15 cellular contexts compared by ENCODE assay signal in the genomic region with DNA sequence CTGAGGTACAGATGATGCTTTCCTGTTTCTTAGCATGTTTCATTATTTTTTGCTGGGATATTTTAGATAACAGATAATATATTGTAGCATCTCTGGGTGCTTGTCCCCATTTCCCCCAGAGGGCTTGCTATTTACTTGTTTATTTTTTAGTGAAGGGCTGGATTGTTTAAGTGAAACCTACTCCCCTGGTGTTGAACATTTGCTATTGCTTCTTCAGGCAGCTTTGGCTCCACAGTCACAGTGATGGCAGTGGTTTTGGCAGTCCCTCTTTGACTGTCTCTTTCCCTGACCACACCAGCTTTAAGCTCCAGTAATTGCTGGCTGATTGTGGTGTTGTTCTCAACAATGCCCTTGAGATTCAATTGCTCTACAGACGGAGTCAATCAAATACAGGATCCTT.
DNase-seq lines count a peak whose midpoint lies in the region; ATAC-seq and TF ChIP-seq lines count a peak whose summit lies in the region.
"Had no signal": no experiment of that assay in that cellular context is flagged by ENCODE, and none has a peak within 500 bp of the region (broad histone marks: within the 10 kb centered on the region; RNA-seq: fewer than 3 reads in every experiment).

No MANE protein-coding gene starts in this region.

- DNase-seq in GM12865 (ENCODE audit: low read depth) (peak; percentile 71), RWPE2 (ENCODE audit: low spot score) (peak; percentile 2), foreskin melanocyte (peak; percentile 27), mesenteric fat pad (ENCODE audit: low spot score) (no peak), NCI-H748 treated with DMSO at 0.1 percent for 48 hours (lab: John Stamatoyannopoulos, UW) (no peak), tibial nerve (ENCODE audit: low spot score in 2 of 2) (no peak)
- no peak for DNase-seq in NK-92 treated with Interleukin-12 subunit alpha and Interleukin-12 subunit beta, amount 100 ng/mL, for 24 hours (lab: John Stamatoyannopoulos, UW)
- DNase-seq: activated CD4-positive, alpha-beta T cell treated with anti-CD3 and anti-CD28 coated beads for 48 hours; CD8-positive, alpha-beta memory T cell; lower lobe of right lung; NCI-H1694; OCI-M1 had no signal

- H3K4me3 ChIP-seq in BLaER1 (no peak overlapping the region), GM12865 (ENCODE audit: low read depth, low read length) (no peak overlapping the region), RWPE2 (ENCODE audit: severe bottlenecking) (no peak overlapping the region), tibial nerve (no peak overlapping the region)
- H3K4me3 ChIP-seq: K562, lower lobe of right lung had no signal

- no peaks in the 10 kb centered on the region for H3K36me3 ChIP-seq in BLaER1
- H3K36me3 ChIP-seq in RWPE2 (ENCODE audit: low read depth), result no peaks in the 10 kb centered on the region
- no peaks in the 10 kb centered on the region for H3K36me3 ChIP-seq in tibial nerve
- H3K36me3 ChIP-seq: lower lobe of right lung had no signal

- peak; percentile 45 for TF ChIP-seq CTCF in GM12865 (IDR thresholded peaks at IDR 0.05; ENCODE audit: insufficient read depth, low read depth, low read length, missing control alignments)
- TF ChIP-seq CTCF in RWPE2 (IDR thresholded peaks at IDR 0.05; ENCODE audit: poor library complexity, severe bottlenecking), result no peak
- TF ChIP-seq CTCF in tibial nerve (IDR thresholded peaks at IDR 0.05), result no peak

- no peaks in the 10 kb centered on the region for H3K27me3 ChIP-seq in BLaER1
- no peaks in the 10 kb centered on the region for H3K27me3 ChIP-seq in RWPE2 (ENCODE audit: insufficient read depth, poor library complexity, severe bottlenecking)
- H3K27me3 ChIP-seq in tibial nerve, result no peaks in the 10 kb centered on the region

- H3K9ac ChIP-seq in BLaER1, result no peak overlapping the region

- no peak for ATAC-seq in RWPE2 (ENCODE audit: low read depth)
- ATAC-seq: K562, lower lobe of right lung had no signal

- 75 to 87% methylated on average over 1 of the region's 1 CpG for WGBS in tibial nerve, 2 donors

- no peak for TF ChIP-seq POLR2A in tibial nerve (IDR thresholded peaks at IDR 0.05)

- peaks cover 22% of the 10 kb centered on the region for H3K9me3 ChIP-seq in BLaER1
- H3K9me3 ChIP-seq in RWPE2 (ENCODE audit: severe bottlenecking), result no peaks in the 10 kb centered on the region
- peaks cover 0 to 28% (median 5%) of the 10 kb centered on the region in 4 donors for H3K9me3 ChIP-seq in tibial nerve
- H3K9me3 ChIP-seq: lower lobe of right lung had no signal

- H3K4me1 ChIP-seq in BLaER1 (peaks cover 60% of the 10 kb centered on the region), RWPE2 (ENCODE audit: insufficient read depth, poor library complexity, severe bottlenecking) (peaks cover 25% of the 10 kb centered on the region), tibial nerve (peaks cover 0 to 16% (median 3%) of the 10 kb centered on the region in 4 donors)
- H3K4me1 ChIP-seq: lower lobe of right lung had no signal

- H3K27ac ChIP-seq in BLaER1 (no peak overlapping the region), RWPE2 (ENCODE audit: poor library complexity, severe bottlenecking) (no peak overlapping the region), tibial nerve (no peak overlapping the region)
- H3K27ac ChIP-seq: epithelial cell of prostate, lower lobe of right lung had no signal

- TF ChIP-seq EP300 in tibial nerve (IDR thresholded peaks at IDR 0.05), result no peak

- H4K20me1 ChIP-seq in BLaER1, result no peaks in the 10 kb centered on the region

- H3K4me2 ChIP-seq in BLaER1, result peak overlapping the region; percentile 23

Comparison
In these comparisons a context has a peak if more than half of its experiments do, and no peak if none do; other contexts are left out.
1. DNase-seq: peak in GM12865 (single experiment), RWPE2 (single experiment) and foreskin melanocyte (single experiment); none in NK-92 treated with Interleukin-12 subunit alpha and Interleukin-12 subunit beta, amount 100 ng/mL, for 24 hours (single experiment), mesenteric fat pad (single experiment), NCI-H748 treated with DMSO at 0.1 percent for 48 hours (single experiment) and tibial nerve (0 of 2).